Comparison of ENCODE assay signal across 11 cellular contexts in the genomic region with DNA sequence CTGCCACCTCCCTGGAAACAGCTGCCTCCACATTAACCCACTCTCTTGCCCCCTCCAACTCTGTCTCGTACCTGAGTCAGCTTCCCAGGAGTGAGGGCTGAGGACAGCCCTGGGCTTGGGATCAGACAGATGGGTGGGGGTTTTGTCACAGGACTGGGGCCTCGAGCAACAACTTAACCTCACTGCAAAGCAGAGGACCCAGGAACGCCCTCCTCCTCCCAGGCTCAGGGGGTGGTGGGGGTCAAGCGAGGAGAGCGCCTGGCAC. TPM values are rescaled to one million over a fixed set of nuclear protein-coding genes. Genes with fewer than 3 reads are reported as not detected.
A peak's percentile ranks its signal among the peaks of the same experiment; 100 is the strongest.
DNase-seq lines count a peak whose midpoint lies in the region; ATAC-seq and TF ChIP-seq lines count a peak whose summit lies in the region.
"Had no signal": no experiment of that assay in that cellular context is flagged by ENCODE, and none has a peak within 500 bp of the region (broad histone marks: within the 10 kb centered on the region; RNA-seq: fewer than 3 reads in every experiment).

No MANE protein-coding gene starts in this region.

- H3K27ac ChIP-seq in heart right ventricle, result peak overlapping the region in 1 of 10 donors; percentile 28
- peak overlapping the region; percentile 7 for H3K27ac ChIP-seq in muscle layer of colon (ENCODE audit: low read depth, low read length)
- H3K27ac ChIP-seq in urinary bladder (ENCODE audit: low read depth), result no peak overlapping the region

- DNase-seq in heart right ventricle (no peak), Right ventricle myocardium superior (no peak), kidney tubule cell (ENCODE audit: low spot score) (no peak), SIG-M5 (lab: John Stamatoyannopoulos, UW) (no peak)
- DNase-seq in central memory CD8-positive, alpha-beta T cell (ENCODE audit: low spot score in 2 of 2), result no peak
- no peak for DNase-seq in activated T-cell treated with anti-CD3 and anti-CD28 coated beads, Interleukin-2, amount 50 U/mL, for 48 hours
- DNase-seq: occipital lobe had no signal

- H3K27me3 Mint-ChIP-seq in central memory CD8-positive, alpha-beta T cell, result no peaks in the 10 kb centered on the region
- H3K27me3 Mint-ChIP-seq: stimulated activated naive CD8-positive, alpha-beta T cell treated with anti-CD3 and anti-CD28 coated beads, Interleukin-15, Interleukin-2, amounts not matched to agents 100 ng/mL and 50 ng/mL, for 24 hours had no signal

- no peak for TF ChIP-seq CTCF in heart right ventricle (IDR thresholded peaks at IDR 0.05)

- ATAC-seq in heart right ventricle, result peak in 4 of 8 donors; percentile 6 to 25 (median 17)
- ATAC-seq in Right ventricle myocardium superior (ENCODE audit: poor library complexity), result no peak
- no peak for ATAC-seq in central memory CD8-positive, alpha-beta T cell (replicated peaks; ENCODE audit: extremely low read depth, poor library complexity, severe bottlenecking)

- peaks cover 0 to 21% (median 11%) of the 10 kb centered on the region in 9 donors for H3K4me1 ChIP-seq in heart right ventricle
- peaks cover 4% of the 10 kb centered on the region for H3K4me1 ChIP-seq in muscle layer of colon (ENCODE audit: insufficient read depth, low read length)
- no peaks in the 10 kb centered on the region for H3K4me1 ChIP-seq in urinary bladder (ENCODE audit: insufficient read depth)

- H3K4me3 ChIP-seq in heart right ventricle (peak overlapping the region in 8 of 10 donors; percentile 17 to 54 (median 49)), muscle layer of colon (ENCODE audit: low read depth in 1 of 2, low read length in 2 of 2) (peak overlapping the region; percentile 43 to 58), urinary bladder (ENCODE audit: low read depth, low read length) (peak overlapping the region; percentile 36)

- H3K27me3 ChIP-seq in heart right ventricle, result peaks cover 0 to 27% (median 8%) of the 10 kb centered on the region in 7 donors
- no peaks in the 10 kb centered on the region for H3K27me3 ChIP-seq in muscle layer of colon (ENCODE audit: control insufficient read depth in 1 of 2, insufficient read depth in 2 of 2, low read length in 2 of 2)

- H3K4me3 Mint-ChIP-seq in central memory CD8-positive, alpha-beta T cell, result peak overlapping the region; percentile 56

- peak overlapping the region; percentile 44 for H3K27ac Mint-ChIP-seq in central memory CD8-positive, alpha-beta T cell (ENCODE audit: low read depth)
- H3K27ac Mint-ChIP-seq: stimulated activated naive CD8-positive, alpha-beta T cell treated with anti-CD3 and anti-CD28 coated beads, Interleukin-15, Interleukin-2, amounts not matched to agents 100 ng/mL and 50 ng/mL, for 24 hours had no signal

- H3K9me3 ChIP-seq in heart right ventricle (no peaks in the 10 kb centered on the region), muscle layer of colon (ENCODE audit: low read length) (no peaks in the 10 kb centered on the region)

- H3K9me3 Mint-ChIP-seq in central memory CD8-positive, alpha-beta T cell, result no peaks in the 10 kb centered on the region
- H3K9me3 Mint-ChIP-seq: CD8-positive, alpha-beta memory T cell; stimulated activated naive CD8-positive, alpha-beta T cell treated with anti-CD3 and anti-CD28 coated beads, Interleukin-15, Interleukin-2, amounts not matched to agents 100 ng/mL and 50 ng/mL, for 24 hours had no signal

- H3K9ac ChIP-seq in muscle layer of colon (ENCODE audit: low read length), result no peak overlapping the region

- 62 to 66% methylated on average over 5 of the region's 5 CpGs for WGBS in heart right ventricle, 2 donors
- 28% methylated on average over 5 of the region's 5 CpGs for WGBS in urinary bladder

- H3K4me1 Mint-ChIP-seq in central memory CD8-positive, alpha-beta T cell, result no peaks in the 10 kb centered on the region

- intact Hi-C loops in heart right ventricle (cut with DNase I) (no loop called here), Right ventricle myocardium superior (cut with DNase I) (no loop called here)

- peaks cover 2% of the 10 kb centered on the region for H3K36me3 Mint-ChIP-seq in central memory CD8-positive, alpha-beta T cell (ENCODE audit: insufficient read depth)
- H3K36me3 Mint-ChIP-seq: CD8-positive, alpha-beta memory T cell had no signal

- H3K36me3 ChIP-seq in heart right ventricle (no peaks in the 10 kb centered on the region), muscle layer of colon (ENCODE audit: insufficient read depth, low read length) (no peaks in the 10 kb centered on the region), urinary bladder (ENCODE audit: insufficient read depth) (no peaks in the 10 kb centered on the region)

RNA-seq across cellular contexts. Expression of a gene that starts 0.4 kb away (rescaled TPM):
- total RNA-seq in heart right ventricle (1 to 10 TPM in 2 of 10 donors, under 1 TPM in 8; 0.28 to 1.8 (median 0.68) TPM), Right ventricle myocardium superior (0.94 TPM), urinary bladder (4.9 TPM)
- polyA plus RNA-seq in heart right ventricle (under 1 TPM; 0.38 to 0.44 TPM), urinary bladder (1.5 TPM)
